Comparison of ENCODE assay signal across 11 cellular contexts in genomic region chr13:66312312-66313087, GRCh38.
DNase-seq lines count a peak whose midpoint lies in the region; ATAC-seq, FAIRE-seq and TF ChIP-seq lines count a peak whose summit lies in the region.
"Had no signal": no experiment of that assay in that cellular context is flagged by ENCODE, and none has a peak within 500 bp of the region (broad histone marks: within the 10 kb centered on the region; RNA-seq: fewer than 3 reads in every experiment).

No MANE protein-coding gene starts in this region.

- no peak overlapping the region for H3K27ac ChIP-seq in pancreas
- H3K27ac ChIP-seq: gastrocnemius medialis had no signal

- WGBS in pancreas, 2 donors, result 32 to 38% methylated on average over 10 of the region's 10 CpGs

- no peak overlapping the region for H3K9ac ChIP-seq in endocrine pancreas (ENCODE audit: control insufficient read depth, insufficient read depth, low read length)

- TF ChIP-seq CTCF in pancreas (IDR thresholded peaks at IDR 0.05), result no peak

- no peak overlapping the region for H3K27ac Mint-ChIP-seq in activated naive CD8-positive, alpha-beta T cell treated with anti-CD3 and anti-CD28 coated beads, Interleukin-2, amount 50 U/mL, for 24 hours

- H3K4me1 Mint-ChIP-seq in activated naive CD8-positive, alpha-beta T cell treated with anti-CD3 and anti-CD28 coated beads, Interleukin-2, amount 50 U/mL, for 24 hours, result no peaks in the 10 kb centered on the region

- no peaks in the 10 kb centered on the region for H3K36me3 Mint-ChIP-seq in activated naive CD8-positive, alpha-beta T cell treated with anti-CD3 and anti-CD28 coated beads, Interleukin-2, amount 50 U/mL, for 24 hours (ENCODE audit: low read depth)

- H3K9me3 ChIP-seq in endocrine pancreas (ENCODE audit: control insufficient read depth, low read length) (no peaks in the 10 kb centered on the region), pancreas (no peaks in the 10 kb centered on the region)
- H3K9me3 ChIP-seq: gastrocnemius medialis had no signal

- FAIRE-seq in pancreas (lab: Jason Lieb, UNC), result peak; percentile 86

- H3K27me3 Mint-ChIP-seq in activated naive CD8-positive, alpha-beta T cell treated with anti-CD3 and anti-CD28 coated beads, Interleukin-2, amount 50 U/mL, for 24 hours, result no peaks in the 10 kb centered on the region

- H3K27me3 ChIP-seq in endocrine pancreas (ENCODE audit: control insufficient read depth, insufficient read depth, low read length) (no peaks in the 10 kb centered on the region), pancreas (peaks cover 0 to 9% (median 6%) of the 10 kb centered on the region in 4 donors)
- H3K27me3 ChIP-seq: gastrocnemius medialis had no signal

- H3K4me3 ChIP-seq in endocrine pancreas (ENCODE audit: control insufficient read depth, insufficient read depth, low read length) (peak overlapping the region; percentile 44), pancreas (no peak overlapping the region)
- H3K4me3 ChIP-seq: gastrocnemius medialis had no signal

- no peak overlapping the region for H3K4me3 Mint-ChIP-seq in activated naive CD8-positive, alpha-beta T cell treated with anti-CD3 and anti-CD28 coated beads, Interleukin-2, amount 50 U/mL, for 24 hours

- H3K9me3 Mint-ChIP-seq in activated naive CD8-positive, alpha-beta T cell treated with anti-CD3 and anti-CD28 coated beads, Interleukin-2, amount 50 U/mL, for 24 hours, result peaks cover 4% of the 10 kb centered on the region

- DNase-seq in DMS53 treated with DMSO at 0.1 percent for 48 hours (lab: John Stamatoyannopoulos, UW; ENCODE audit: unreplicated experiment) (peak; percentile 59), NCI-H146 treated with DMSO at 0.1 percent for 48 hours (lab: John Stamatoyannopoulos, UW; ENCODE audit: unreplicated experiment) (peak; percentile 41), pancreas (peak in 3 of 6 donors; percentile 15 to 44 (median 30)), foreskin melanocyte (no peak)
- no peak for DNase-seq in activated naive CD8-positive, alpha-beta T cell treated with anti-CD3 and anti-CD28 coated beads, Interleukin-2, amount 50 U/mL, for 24 hours
- DNase-seq: activated CD4-positive, CD25-positive, alpha-beta regulatory T cell; activated naive CD4-positive, alpha-beta T cell; OCI-M1 had no signal

- peaks cover 17% of the 10 kb centered on the region for H3K4me1 ChIP-seq in endocrine pancreas (ENCODE audit: control insufficient read depth, insufficient read depth, low read length)
- H3K4me1 ChIP-seq in pancreas, result peaks cover 3 to 17% (median 10%) of the 10 kb centered on the region in 3 donors
- H3K4me1 ChIP-seq: gastrocnemius medialis had no signal

- intact Hi-C loops in pancreas (cut with DNase I), result no loop called here

- ATAC-seq in pancreas (peak; percentile 90 to 95 (median 94)), HG02870 (IDR thresholded peaks at IDR 0.05; ENCODE audit: unreplicated experiment) (no peak)
- no peak for ATAC-seq in activated naive CD8-positive, alpha-beta T cell treated with anti-CD3 and anti-CD28 coated beads, Interleukin-2, amount 50 U/mL, for 24 hours

- H3K36me3 ChIP-seq in endocrine pancreas (ENCODE audit: control insufficient read depth, insufficient read depth, low read length) (no peaks in the 10 kb centered on the region), pancreas (no peaks in the 10 kb centered on the region)
- H3K36me3 ChIP-seq: gastrocnemius medialis had no signal

Comparison
In these comparisons a context has a peak if more than half of its experiments do, and no peak if none do; other contexts are left out.
1. DNase-seq: peak in DMS53 treated with DMSO at 0.1 percent for 48 hours (single experiment) and NCI-H146 treated with DMSO at 0.1 percent for 48 hours (single experiment); none in activated naive CD8-positive, alpha-beta T cell treated with anti-CD3 and anti-CD28 coated beads, Interleukin-2, amount 50 U/mL, for 24 hours (single experiment) and foreskin melanocyte (single experiment).
2. ATAC-seq: peak in pancreas (4 of 4); none in activated naive CD8-positive, alpha-beta T cell treated with anti-CD3 and anti-CD28 coated beads, Interleukin-2, amount 50 U/mL, for 24 hours (single experiment) and HG02870 (single experiment).